ENCODE assay signal across 9 cellular contexts in the genomic region with DNA sequence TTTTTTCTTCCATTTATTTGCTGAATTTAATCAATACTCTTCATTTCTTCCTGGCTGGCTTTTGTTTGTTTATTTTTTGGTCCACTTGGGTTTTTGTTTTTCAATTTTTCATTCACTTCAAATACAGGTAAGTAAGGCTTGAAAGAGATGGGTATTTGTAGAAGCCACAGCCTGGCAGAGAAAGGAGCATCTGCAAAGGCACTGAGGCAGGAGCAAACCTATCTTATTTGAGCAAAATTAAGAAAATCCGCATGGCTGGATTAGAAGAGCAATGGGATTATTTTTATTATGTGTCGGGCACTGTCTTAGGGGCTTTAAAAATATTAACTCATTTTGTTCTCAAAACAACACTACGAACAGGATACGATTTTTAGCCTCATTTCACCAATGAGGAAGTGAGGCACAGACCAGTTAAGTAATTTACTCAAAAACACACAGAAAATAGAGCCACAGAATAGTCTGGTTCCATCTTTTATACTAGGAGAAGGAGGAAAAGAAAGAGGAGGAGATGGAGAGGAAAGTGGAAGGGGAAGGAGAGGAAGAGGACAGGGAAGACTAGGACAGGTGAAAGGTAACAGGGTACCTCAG. TPM values are rescaled to one million over a fixed set of nuclear protein-coding genes. Genes with fewer than 3 reads are reported as not detected.
DNase-seq lines count a peak whose midpoint lies in the region; ATAC-seq and TF ChIP-seq lines count a peak whose summit lies in the region.
"Had no signal": no experiment of that assay in that cellular context is flagged by ENCODE, and none has a peak within 500 bp of the region (broad histone marks: within the 10 kb centered on the region; RNA-seq: fewer than 3 reads in every experiment).

No MANE protein-coding gene starts in this region.

- no peak overlapping the region for H3K27ac Mint-ChIP-seq in activated naive CD4-positive, alpha-beta T cell treated with anti-CD3 and anti-CD28 coated beads for 36 hours
- H3K27ac Mint-ChIP-seq in chondrocyte (ENCODE audit: unreplicated experiment), result peak overlapping the region; percentile 96

- no peaks in the 10 kb centered on the region for H3K9me3 Mint-ChIP-seq in activated naive CD4-positive, alpha-beta T cell treated with anti-CD3 and anti-CD28 coated beads for 36 hours
- H3K9me3 Mint-ChIP-seq in chondrocyte (ENCODE audit: low read depth), result no peaks in the 10 kb centered on the region

- intact Hi-C loops in activated naive CD4-positive, alpha-beta T cell treated with anti-CD3 and anti-CD28 coated beads for 36 hours (cut with micrococcal nuclease), result loop anchor here (1.0 to 10.0 kb wide), 14 partner anchors 33 to 1131 kb away; a partner anchor contains a TSS
- intact Hi-C loops in thyroid gland (cut with DNase I), result no loop called here

- H3K4me3 ChIP-seq in RWPE2 (ENCODE audit: severe bottlenecking), result no peak overlapping the region
- H3K4me3 ChIP-seq in thyroid gland (replicated peaks in 1 of 3), result no peak overlapping the region

- H3K27me3 ChIP-seq in RWPE2 (ENCODE audit: insufficient read depth, poor library complexity, severe bottlenecking) (no peaks in the 10 kb centered on the region), thyroid gland (no peaks in the 10 kb centered on the region)

- TF ChIP-seq POLR2A in thyroid gland (IDR thresholded peaks at IDR 0.05), result no peak

- 89 to 95% methylated on average over 4 of the region's 4 CpGs for WGBS in thyroid gland, 2 donors

- H3K9me3 ChIP-seq in RWPE2 (ENCODE audit: severe bottlenecking) (no peaks in the 10 kb centered on the region), thyroid gland (no peaks in the 10 kb centered on the region)

- no peaks in the 10 kb centered on the region for H3K36me3 Mint-ChIP-seq in activated naive CD4-positive, alpha-beta T cell treated with anti-CD3 and anti-CD28 coated beads for 36 hours (ENCODE audit: low read depth)
- no peaks in the 10 kb centered on the region for H3K36me3 Mint-ChIP-seq in chondrocyte (ENCODE audit: low read depth)

- CTCF ChIA-PET in activated naive CD4-positive, alpha-beta T cell treated with anti-CD3 and anti-CD28 coated beads for 36 hours (lab: Charles Lee), result no interaction called here

- peaks cover 36% of the 10 kb centered on the region for H3K4me1 ChIP-seq in RWPE2 (ENCODE audit: insufficient read depth, poor library complexity, severe bottlenecking)
- H3K4me1 ChIP-seq in thyroid gland, result peaks cover 5 to 31% of the 10 kb centered on the region in 2 donors

- H3K4me3 Mint-ChIP-seq in activated naive CD4-positive, alpha-beta T cell treated with anti-CD3 and anti-CD28 coated beads for 36 hours, result peak overlapping the region; percentile 17
- no peak overlapping the region for H3K4me3 Mint-ChIP-seq in chondrocyte (ENCODE audit: unreplicated experiment)

- ATAC-seq in RWPE2 (ENCODE audit: low read depth), result no peak
- no peak for ATAC-seq in HG02642 (IDR thresholded peaks at IDR 0.05; ENCODE audit: poor library complexity, unreplicated experiment)

- H3K36me3 ChIP-seq in RWPE2 (ENCODE audit: low read depth) (no peaks in the 10 kb centered on the region), thyroid gland (no peaks in the 10 kb centered on the region)

- H3K27me3 Mint-ChIP-seq in activated naive CD4-positive, alpha-beta T cell treated with anti-CD3 and anti-CD28 coated beads for 36 hours (ENCODE audit: low read depth), result peaks cover 15% of the 10 kb centered on the region
- no peaks in the 10 kb centered on the region for H3K27me3 Mint-ChIP-seq in chondrocyte (ENCODE audit: low read depth)

- H3K4me1 Mint-ChIP-seq in activated naive CD4-positive, alpha-beta T cell treated with anti-CD3 and anti-CD28 coated beads for 36 hours (ENCODE audit: low read depth), result peaks cover 45% of the 10 kb centered on the region
- peaks cover 71% of the 10 kb centered on the region for H3K4me1 Mint-ChIP-seq in chondrocyte (ENCODE audit: low read depth)

- TF ChIP-seq CTCF in RWPE2 (IDR thresholded peaks at IDR 0.05; ENCODE audit: poor library complexity, severe bottlenecking) (no peak), chondrocyte (IDR thresholded peaks at IDR 0.05) (no peak), thyroid gland (IDR thresholded peaks at IDR 0.05) (no peak)

- no peak for DNase-seq in activated naive CD4-positive, alpha-beta T cell treated with anti-CD3 and anti-CD28 coated beads for 36 hours
- no peak for DNase-seq in activated naive CD4-positive, alpha-beta T cell treated with Interleukin-2 at 50 U/mL for 16 hours
- DNase-seq in RWPE2 (ENCODE audit: low spot score) (no peak), chondrocyte (ENCODE audit: low spot score) (no peak), thyroid gland (no peak), NCI-H1092 (lab: John Stamatoyannopoulos, UW) (no peak), SW480 (ENCODE audit: low spot score) (no peak)
- DNase-seq: NCI-H446 treated with DMSO at 0.1 percent for 48 hours had no signal

- H3K27ac ChIP-seq in RWPE2 (ENCODE audit: poor library complexity, severe bottlenecking), result peak overlapping the region; percentile 71
- H3K27ac ChIP-seq in thyroid gland, result peak overlapping the region; percentile 39 to 66 (median 47)

RNA-seq across cellular contexts. Expression of a gene that starts 35.1 kb away (rescaled TPM):
- not detected for total RNA-seq in activated naive CD4-positive, alpha-beta T cell treated with anti-CD3 and anti-CD28 coated beads for 36 hours
- 1,151 to 1,607 TPM (median 1,574 TPM) in 3 replicates for total RNA-seq in chondrocyte
- total RNA-seq in thyroid gland, result 100 to 1,000 TPM in 1 of 4 donors, 10 to 100 TPM in 3; 41.5 to 100 (median 63.7) TPM

Comparison
In these comparisons a context has a peak if more than half of its experiments do, and no peak if none do; other contexts are left out.
1. RNA of a gene that starts 35.1 kb away (total RNA-seq): 1,151 to 1,607 TPM in chondrocyte and 41.5 to 100 TPM in thyroid gland; not detected in activated naive CD4-positive, alpha-beta T cell treated with anti-CD3 and anti-CD28 coated beads for 36 hours; every median in the first group is over 10 times any median in the second.